ENCODE assay signal across 13 cellular contexts in the genomic region with DNA sequence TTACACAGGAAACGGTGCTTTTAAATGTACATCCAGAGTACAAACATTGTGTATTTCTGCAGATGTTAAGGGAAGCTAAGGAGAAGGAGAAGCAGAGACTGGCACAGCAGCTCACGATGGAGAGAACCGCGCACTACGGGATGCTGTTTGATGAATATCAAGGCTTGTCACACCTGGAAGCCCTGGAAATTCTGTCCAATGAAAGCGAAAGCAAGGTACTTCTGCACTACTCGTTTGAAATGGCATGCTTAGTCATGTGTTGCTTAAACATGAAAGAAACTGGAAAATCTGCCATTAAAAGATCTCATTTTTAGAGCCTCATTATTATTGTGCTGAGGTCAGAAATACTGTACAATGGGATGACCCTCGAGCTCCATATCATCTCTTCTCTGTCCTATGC.
DNase-seq lines count a peak whose midpoint lies in the region; ATAC-seq and TF ChIP-seq lines count a peak whose summit lies in the region.
"Had no signal": no experiment of that assay in that cellular context is flagged by ENCODE, and none has a peak within 500 bp of the region (broad histone marks: within the 10 kb centered on the region; RNA-seq: fewer than 3 reads in every experiment).

No MANE protein-coding gene starts in this region.

- no peak for TF ChIP-seq CTCF in GM13976 (IDR thresholded peaks at IDR 0.05; ENCODE audit: borderline replicate concordance, control extremely low read depth, extremely low read depth, insufficient read depth, missing control alignments)

- TF ChIP-seq POLR2A in GM18505 (IDR thresholded peaks at IDR 0.05; ENCODE audit: borderline replicate concordance, extremely low read depth, insufficient read depth, insufficient read length): no peak

- DNase-seq in DMS53 (lab: John Stamatoyannopoulos, UW) (peak; percentile 67), DMS53 treated with DMSO at 0.1 percent for 48 hours (lab: John Stamatoyannopoulos, UW; ENCODE audit: unreplicated experiment) (no peak), GM13976 (ENCODE audit: low spot score) (peak; percentile 32), RPMI8226 (peak; percentile 4), germinal center (ENCODE audit: low spot score) (peak; percentile 24), NCI-H446 (lab: John Stamatoyannopoulos, UW) (no peak), COLO668 (lab: John Stamatoyannopoulos, UW; ENCODE audit: unreplicated experiment) (no peak)
- DNase-seq: effector CD8-positive, alpha-beta T cell; GDM1; KBM-7; NCI-H187 treated with DMSO at 0.1 percent for 48 hours; NCI-H82 had no signal

- ATAC-seq in GM18505 (IDR thresholded peaks at IDR 0.05; ENCODE audit: unreplicated experiment): no peak

- in situ Hi-C loops in GM13976 (cut with MboI; ENCODE audit: low sequenced_read_pairs, unreplicated experiment): no loop called here

Comparison
In these comparisons a context has a peak if more than half of its experiments do, and no peak if none do; other contexts are left out.
1. DNase-seq: peak in DMS53 (single experiment), GM13976 (single experiment), RPMI8226 (single experiment) and germinal center (single experiment); none in DMS53 treated with DMSO at 0.1 percent for 48 hours (single experiment), NCI-H446 (0 of 2) and COLO668 (single experiment).